ENCODE assay signal across 1 cellular context in genomic region chr11:57311109-57311936, GRCh38.
A peak's percentile ranks its signal among the peaks of the same experiment; 100 is the strongest.
TF ChIP-seq lines count a peak whose summit lies in the region.

No MANE protein-coding gene starts in this region.

TF ChIP-seq in K562, 482 proteins besides CTCF, POLR2A, EP300 and RAD21 (continues in another document):
- no peak for TF ChIP-seq ELK1 (CRISPR knock-in tag; IDR thresholded peaks at IDR 0.05)
- TF ChIP-seq ZNF263 (CRISPR knock-in tag; IDR thresholded peaks at IDR 0.05; ENCODE audit: borderline replicate concordance), result peak; percentile 76
- no peak for TF ChIP-seq ZNF354B (CRISPR knock-in tag; IDR thresholded peaks at IDR 0.05)
- 0 out of 2 replicates have a peak, but pooled peaks have one; percentile 20 for TF ChIP-seq CBX1 (IDR thresholded peaks at IDR 0.05; ENCODE audit: low read depth)
- TF ChIP-seq NRF1 (conservative IDR thresholded peaks at IDR 0.05 in 1 of 2, IDR thresholded peaks at IDR 0.05 in 1 of 2), result peak; percentile 65 to 70
- no peak for TF ChIP-seq CREBBP (IDR thresholded peaks at IDR 0.05; ENCODE audit: low read depth, low read length)
- 0 out of 2 replicates have a peak, but pooled peaks have one; percentile 6 for TF ChIP-seq TEAD4 (IDR thresholded peaks at IDR 0.05; ENCODE audit: low read length)
- no peak for TF ChIP-seq TEAD4 (CRISPR knock-in tag; IDR thresholded peaks at IDR 0.05; ENCODE audit: borderline replicate concordance)
- TF ChIP-seq HMGXB4 (CRISPR knock-in tag; IDR thresholded peaks at IDR 0.05), result no peak
- TF ChIP-seq ARID2 (IDR thresholded peaks at IDR 0.05), result no peak
- 0 out of 2 replicates have a peak, but pooled peaks have one; percentile 36 for TF ChIP-seq SMARCE1 (IDR thresholded peaks at IDR 0.05)
- TF ChIP-seq HMGN3 (IDR thresholded peaks at IDR 0.05; ENCODE audit: borderline replicate concordance, extremely low read depth, insufficient read length, low read depth, low read length), result no peak
- no peak for TF ChIP-seq CHCHD3 (CRISPR knock-in tag; IDR thresholded peaks at IDR 0.05)
- peak; percentile 83 for TF ChIP-seq JUND (IDR thresholded peaks at IDR 0.05; ENCODE audit: borderline replicate concordance, low read depth, low read length)
- TF ChIP-seq JUND (tag; IDR thresholded peaks at IDR 0.05; ENCODE audit: borderline replicate concordance, low read depth, low read length), result peak; percentile 73; the same call in 1 of the 3 replicates
- TF ChIP-seq E2F8 (IDR thresholded peaks at IDR 0.05; ENCODE audit: low read depth, partially characterized antibody), result no peak
- TF ChIP-seq RBFOX2 (IDR thresholded peaks at IDR 0.05; ENCODE audit: low read depth, low read length), result peak; percentile 60
- TF ChIP-seq ZBTB7A (IDR thresholded peaks at IDR 0.05; ENCODE audit: borderline replicate concordance, control insufficient read depth, low read depth, low read length), result peak; percentile 50; the same call in 1 of the 2 replicates
- TF ChIP-seq POLR2H (tag; IDR thresholded peaks at IDR 0.05; ENCODE audit: low read depth), result no peak
- no peak for TF ChIP-seq ZNF561 (CRISPR knock-in tag; conservative IDR thresholded peaks at IDR 0.05)
- 0 out of 2 replicates have a peak, but pooled peaks have one; percentile 16 for TF ChIP-seq MYC (IDR thresholded peaks at IDR 0.05; ENCODE audit: low read depth, low read length)
- no peak for TF ChIP-seq MYC (CRISPR knock-in tag; IDR thresholded peaks at IDR 0.05; ENCODE audit: borderline replicate concordance, low read depth)
- TF ChIP-seq EGR1 (conservative IDR thresholded peaks at IDR 0.05), result peak; percentile 71
- TF ChIP-seq GABPB1 (CRISPR knock-in tag; IDR thresholded peaks at IDR 0.05), result peak; percentile 50; the same call in 1 of the 2 replicates
- TF ChIP-seq NR2C2 (CRISPR knock-in tag; IDR thresholded peaks at IDR 0.05), result no peak
- 0 out of 2 replicates have a peak, but pooled peaks have one; percentile 13 for TF ChIP-seq NR2C2 (tag; IDR thresholded peaks at IDR 0.05)
- TF ChIP-seq ZNF311 (CRISPR knock-in tag; IDR thresholded peaks at IDR 0.05), result no peak
- 0 out of 4 replicates have a peak, but pooled peaks of 1 of the 2 experiments have one; percentile 7 for TF ChIP-seq MNT (conservative IDR thresholded peaks at IDR 0.05)
- TF ChIP-seq LEF1 (IDR thresholded peaks at IDR 0.05), result no peak
- no peak for TF ChIP-seq MXD1 (CRISPR knock-in tag; IDR thresholded peaks at IDR 0.05; ENCODE audit: borderline replicate concordance, poor library complexity, severe bottlenecking)
- no peak for TF ChIP-seq ZNF507 (tag; conservative IDR thresholded peaks at IDR 0.05)
- no peak for TF ChIP-seq HES1 (IDR thresholded peaks at IDR 0.05; ENCODE audit: low read depth)
- 0 out of 4 replicates have a peak, but pooled peaks of 1 of the 2 experiments have one; percentile 31 for TF ChIP-seq RCOR1 (IDR thresholded peaks at IDR 0.05; ENCODE audit: borderline replicate concordance in 1 of 2, low read depth in 2 of 2, low read length in 2 of 2)
- TF ChIP-seq RHOXF2B (CRISPR knock-in tag; conservative IDR thresholded peaks at IDR 0.05), result no peak
- 0 out of 2 replicates have a peak, but pooled peaks have one; percentile 29 for TF ChIP-seq USF1 (CRISPR knock-in tag; IDR thresholded peaks at IDR 0.05)
- TF ChIP-seq CEBPB (tag; IDR thresholded peaks at IDR 0.05), result no peak
- TF ChIP-seq MAZ (CRISPR knock-in tag; conservative IDR thresholded peaks at IDR 0.05 in 1 of 2, IDR thresholded peaks at IDR 0.05 in 1 of 2), result peak; percentile 56 to 87
- TF ChIP-seq SUPT5H (IDR thresholded peaks at IDR 0.05), result peak; percentile 63; the same call in 1 of the 2 replicates
- no peak for TF ChIP-seq TCF7L2 (IDR thresholded peaks at IDR 0.05; ENCODE audit: low read depth, low read length)
- TF ChIP-seq IRF2 (CRISPR knock-in tag; IDR thresholded peaks at IDR 0.05), result no peak
- no peak for TF ChIP-seq JUN (IDR thresholded peaks at IDR 0.05; ENCODE audit: borderline replicate concordance, low read depth, low read length)
- peak; percentile 54; the same call in 1 of the 2 replicates for TF ChIP-seq JUN (CRISPR knock-in tag; IDR thresholded peaks at IDR 0.05; ENCODE audit: borderline replicate concordance)
- no peak for TF ChIP-seq CCAR2 (IDR thresholded peaks at IDR 0.05; ENCODE audit: low read depth, low read length)
- no peak for TF ChIP-seq ZBTB17 (CRISPR knock-in tag; IDR thresholded peaks at IDR 0.05)
- TF ChIP-seq HLTF (IDR thresholded peaks at IDR 0.05), result no peak
- TF ChIP-seq ZKSCAN1 (IDR thresholded peaks at IDR 0.05; ENCODE audit: low read depth, low read length), result no peak
- peak; percentile 79; the same call in 1 of the 2 replicates for TF ChIP-seq POLR2AphosphoS2 (IDR thresholded peaks at IDR 0.05; ENCODE audit: low read length)
- TF ChIP-seq PURB (CRISPR knock-in tag; IDR thresholded peaks at IDR 0.05; ENCODE audit: low read depth), result no peak
- no peak for TF ChIP-seq NR2F6 (CRISPR knock-in tag; IDR thresholded peaks at IDR 0.05)
- TF ChIP-seq SMARCA4 (IDR thresholded peaks at IDR 0.05), result 0 out of 2 replicates have a peak, but pooled peaks have one; percentile 15
- TF ChIP-seq ZNF511 (CRISPR knock-in tag; IDR thresholded peaks at IDR 0.05), result 0 out of 2 replicates have a peak, but pooled peaks have one; percentile 33
- no peak for TF ChIP-seq ETS2 (tag; IDR thresholded peaks at IDR 0.05; ENCODE audit: borderline replicate concordance, poor library complexity, severe bottlenecking)
- TF ChIP-seq ARID1B (IDR thresholded peaks at IDR 0.05), result 0 out of 2 replicates have a peak, but pooled peaks have one; percentile 46
- peak; percentile 40 for TF ChIP-seq POLR2B (IDR thresholded peaks at IDR 0.05; ENCODE audit: low read depth, partially characterized antibody)
- TF ChIP-seq DPF2 (IDR thresholded peaks at IDR 0.05), result peak; percentile 27; the same call in 1 of the 2 replicates
- peak; percentile 67 for TF ChIP-seq RBM22 (IDR thresholded peaks at IDR 0.05; ENCODE audit: low read depth, low read length, poor library complexity, severe bottlenecking)
- no peak for TF ChIP-seq EHMT2 (IDR thresholded peaks at IDR 0.05)
- no peak for TF ChIP-seq SMAD3 (CRISPR knock-in tag; conservative IDR thresholded peaks at IDR 0.05)
- no peak for TF ChIP-seq HMBOX1 (IDR thresholded peaks at IDR 0.05)
- no peak for TF ChIP-seq ZKSCAN8 (CRISPR knock-in tag; IDR thresholded peaks at IDR 0.05)
- no peak for TF ChIP-seq SAFB2 (IDR thresholded peaks at IDR 0.05; ENCODE audit: borderline replicate concordance, low read depth, low read length, severe bottlenecking)
- no peak for TF ChIP-seq PRMT5 (CRISPR knock-in tag; IDR thresholded peaks at IDR 0.05)
- no peak for TF ChIP-seq ZNF282 (CRISPR knock-in tag; IDR thresholded peaks at IDR 0.05)
- peak; percentile 34 for TF ChIP-seq KDM5B (IDR thresholded peaks at IDR 0.05; ENCODE audit: insufficient replicate concordance, low read depth, low read length)
- peak; percentile 11; the same call in 1 of the 2 replicates for TF ChIP-seq MYNN (IDR thresholded peaks at IDR 0.05)
- TF ChIP-seq MYNN (CRISPR knock-in tag; IDR thresholded peaks at IDR 0.05), result no peak
